ENCODE assay signal across 27 cellular contexts in genomic region chr2:237205111-237205541, GRCh38.
DNase-seq lines count a peak whose midpoint lies in the region; ATAC-seq and TF ChIP-seq lines count a peak whose summit lies in the region.
"Had no signal": no experiment of that assay in that cellular context is flagged by ENCODE, and none has a peak within 500 bp of the region (broad histone marks: within the 10 kb centered on the region; RNA-seq: fewer than 3 reads in every experiment).

No MANE protein-coding gene starts in this region.

- no peak overlapping the region for H3K4me3 ChIP-seq in HEK293 (ENCODE audit: low read depth, low read length)
- no peak overlapping the region for H3K4me3 ChIP-seq in fibroblast of pulmonary artery (replicated peaks; ENCODE audit: low read depth, low read length)
- no peak overlapping the region for H3K4me3 ChIP-seq in HAP-1
- H3K4me3 ChIP-seq: GM12878, Peyer's patch, psoas muscle, SJCRH30 had no signal

- H3K27me3 ChIP-seq in HAP-1 (ENCODE audit: low read depth) = no peaks in the 10 kb centered on the region
- H3K27me3 ChIP-seq: Peyer's patch had no signal

- CTCF ChIA-PET in HEK293 (lab: Yijun Ruan, JAX) = interaction anchor here (0.8 kb wide), 1 partner anchor 8 kb away, joined by 4 read pairs; no protein-coding TSS in a partner anchor

- H3K9me3 ChIP-seq in HEK293 (ENCODE audit: control insufficient read depth, insufficient read depth, low read depth, low read length) = no peaks in the 10 kb centered on the region
- no peaks in the 10 kb centered on the region for H3K9me3 ChIP-seq in HAP-1
- H3K9me3 ChIP-seq: Peyer's patch, psoas muscle, SJCRH30 had no signal

- no peak overlapping the region for H3K27ac ChIP-seq in HEK293 (ENCODE audit: extremely low read depth, low read depth, low read length)
- H3K27ac ChIP-seq: Peyer's patch, psoas muscle, SJCRH30 had no signal

- in situ Hi-C loops in HAP-1 (cut with MboI; ENCODE audit: low sequenced_read_pairs) = no loop called here

- intact Hi-C loops in head of caudate nucleus (cut with DNase I) = no loop called here

- POLR2A ChIA-PET in HEK293 (lab: Yijun Ruan, JAX) = no interaction called here

- ATAC-seq in HG02840 (IDR thresholded peaks at IDR 0.05; ENCODE audit: low FRiP score, unreplicated experiment) (no peak), GM21360 (IDR thresholded peaks at IDR 0.05; ENCODE audit: unreplicated experiment) (no peak)
- ATAC-seq: activated CD4-positive, CD25-positive, alpha-beta regulatory T cell treated with anti-CD3 and anti-CD28 coated beads, Interleukin-2, amount 50 U/mL, for 24 hours; GM12878; psoas muscle had no signal

- DNase-seq in RPMI7951 (ENCODE audit: low read depth) = peak; percentile 69
- peak; percentile 60 for DNase-seq in fibroblast of pulmonary artery (ENCODE audit: low read depth)
- peak; percentile 77 for DNase-seq in osteocyte (ENCODE audit: extremely low spot score, unreplicated experiment)
- no peak for DNase-seq in head of caudate nucleus
- no peak for DNase-seq in HAP-1 (ENCODE audit: low spot score in 2 of 2)
- DNase-seq: activated CD4-positive, alpha-beta memory T cell treated with anti-CD3 and anti-CD28 coated beads, Interleukin-2, amount 10 ng/mL, durations not matched to agents 7 days and 5 days; activated naive CD8-positive, alpha-beta T cell treated with anti-CD3 and anti-CD28 coated beads, Interleukin-2, amount 10 ng/mL, durations not matched to agents 7 days and 5 days; activated T-cell treated with anti-CD3 and anti-CD28 coated beads for 4 hours; Calu3; GOT3; kidney; NCI-H1048; NCI-H2029; NCI-H226; Peyer's patch; psoas muscle; SJCRH30; T-helper 1 cell had no signal

- H3K27ac Mint-ChIP-seq in osteocyte (ENCODE audit: unreplicated experiment) = peak overlapping the region; percentile 71
- H3K27ac Mint-ChIP-seq: activated CD4-positive, alpha-beta memory T cell treated with anti-CD3 and anti-CD28 coated beads, Interleukin-2, amount 10 ng/mL, durations not matched to agents 7 days and 5 days; activated naive CD8-positive, alpha-beta T cell treated with anti-CD3 and anti-CD28 coated beads, Interleukin-2, amount 10 ng/mL, durations not matched to agents 7 days and 5 days; IgD-negative memory B cell; stimulated activated naive CD8-positive, alpha-beta T cell treated with anti-CD3 and anti-CD28 coated beads, Interleukin-15, Interleukin-2, amounts not matched to agents 100 ng/mL and 50 ng/mL, for 24 hours had no signal

- TF ChIP-seq CTCF in HEK293 (tag by site-specific recombination; IDR thresholded peaks at IDR 0.05) (no peak), fibroblast of pulmonary artery (IDR thresholded peaks at IDR 0.05; ENCODE audit: low read length, missing control alignments) (no peak), osteocyte (IDR thresholded peaks at IDR 0.05) (no peak)

- H3K36me3 ChIP-seq in HEK293 (ENCODE audit: control insufficient read depth in 2 of 2, insufficient read depth in 1 of 2, low read length in 2 of 2) = no peaks in the 10 kb centered on the region
- H3K36me3 ChIP-seq in HAP-1 (replicated peaks) = no peaks in the 10 kb centered on the region
- H3K36me3 ChIP-seq: Peyer's patch, SJCRH30 had no signal

- H3K9me3 Mint-ChIP-seq in osteocyte (ENCODE audit: unreplicated experiment) = no peaks in the 10 kb centered on the region
- H3K9me3 Mint-ChIP-seq: activated CD4-positive, alpha-beta memory T cell treated with anti-CD3 and anti-CD28 coated beads, Interleukin-2, amount 10 ng/mL, durations not matched to agents 7 days and 5 days; activated naive CD8-positive, alpha-beta T cell treated with anti-CD3 and anti-CD28 coated beads, Interleukin-2, amount 10 ng/mL, durations not matched to agents 7 days and 5 days; central memory CD8-positive, alpha-beta T cell; stimulated activated naive CD8-positive, alpha-beta T cell treated with anti-CD3 and anti-CD28 coated beads, Interleukin-15, Interleukin-2, amounts not matched to agents 100 ng/mL and 50 ng/mL, for 24 hours had no signal

- H3K36me3 Mint-ChIP-seq in osteocyte (ENCODE audit: unreplicated experiment) = no peaks in the 10 kb centered on the region
- H3K36me3 Mint-ChIP-seq: activated naive CD8-positive, alpha-beta T cell treated with anti-CD3 and anti-CD28 coated beads, Interleukin-2, amount 10 ng/mL, durations not matched to agents 7 days and 5 days; CD14-positive monocyte; IgD-negative memory B cell had no signal

- H3K27me3 Mint-ChIP-seq in osteocyte (ENCODE audit: unreplicated experiment) = no peaks in the 10 kb centered on the region

- H3K4me3 Mint-ChIP-seq in osteocyte (ENCODE audit: unreplicated experiment) = no peak overlapping the region
- H3K4me3 Mint-ChIP-seq: activated CD4-positive, alpha-beta memory T cell treated with anti-CD3 and anti-CD28 coated beads, Interleukin-2, amount 10 ng/mL, durations not matched to agents 7 days and 5 days; activated naive CD8-positive, alpha-beta T cell treated with anti-CD3 and anti-CD28 coated beads, Interleukin-2, amount 10 ng/mL, durations not matched to agents 7 days and 5 days; CD14-positive monocyte; central memory CD8-positive, alpha-beta T cell; IgD-negative memory B cell; stimulated activated naive CD8-positive, alpha-beta T cell treated with anti-CD3 and anti-CD28 coated beads, Interleukin-15, Interleukin-2, amounts not matched to agents 100 ng/mL and 50 ng/mL, for 24 hours had no signal

- H3K4me1 ChIP-seq in HEK293 (ENCODE audit: control insufficient read depth, insufficient read depth, low read length) (no peaks in the 10 kb centered on the region; the same call in 1 of the 2 replicates), HAP-1 (no peaks in the 10 kb centered on the region)
- H3K4me1 ChIP-seq: Peyer's patch, psoas muscle had no signal

- H3K4me1 Mint-ChIP-seq in osteocyte (ENCODE audit: unreplicated experiment) = peaks cover 87% of the 10 kb centered on the region
- H3K4me1 Mint-ChIP-seq: activated CD4-positive, alpha-beta memory T cell treated with anti-CD3 and anti-CD28 coated beads, Interleukin-2, amount 10 ng/mL, durations not matched to agents 7 days and 5 days; activated naive CD8-positive, alpha-beta T cell treated with anti-CD3 and anti-CD28 coated beads, Interleukin-2, amount 10 ng/mL, durations not matched to agents 7 days and 5 days; CD14-positive monocyte; central memory CD8-positive, alpha-beta T cell; IgD-negative memory B cell had no signal

TF ChIP-seq in HEK293, 187 proteins besides CTCF, POLR2A, EP300 and RAD21:
- TF ChIP-seq ZNF18 (tag by site-specific recombination; IDR thresholded peaks at IDR 0.05) = no peak
- TF ChIP-seq GLIS2 (tag by site-specific recombination; IDR thresholded peaks at IDR 0.05) = no peak
- no peak for TF ChIP-seq ZNF626 (tag by site-specific recombination; IDR thresholded peaks at IDR 0.05)
- no peak for TF ChIP-seq ZNF24 (tag by site-specific recombination; IDR thresholded peaks at IDR 0.05)
- TF ChIP-seq ZNF211 (tag by site-specific recombination; IDR thresholded peaks at IDR 0.05; ENCODE audit: low read depth) = no peak
- peak; percentile 41; the same call in 1 of the 2 replicates for TF ChIP-seq FEZF1 (tag by site-specific recombination; IDR thresholded peaks at IDR 0.05)
- TF ChIP-seq KLF1 (tag by site-specific recombination; IDR thresholded peaks at IDR 0.05) = no peak
- no peak for TF ChIP-seq RBAK (tag by site-specific recombination; IDR thresholded peaks at IDR 0.05)
- TF ChIP-seq ZNF777 (tag by site-specific recombination; IDR thresholded peaks at IDR 0.05; ENCODE audit: borderline replicate concordance) = no peak
- TF ChIP-seq ZIC2 (tag by site-specific recombination; IDR thresholded peaks at IDR 0.05) = peak; percentile 40; the same call in 1 of the 2 replicates
- no peak for TF ChIP-seq ZNF571 (tag by site-specific recombination; IDR thresholded peaks at IDR 0.05)
- no peak for TF ChIP-seq ZBTB8A (tag by site-specific recombination; IDR thresholded peaks at IDR 0.05)
- no peak for TF ChIP-seq ZNF112 (tag by site-specific recombination; IDR thresholded peaks at IDR 0.05)
- no peak for TF ChIP-seq ZNF239 (tag by site-specific recombination; IDR thresholded peaks at IDR 0.05)

Comparison
In these comparisons a context has a peak if more than half of its experiments do, and no peak if none do; other contexts are left out.
1. DNase-seq: peak in RPMI7951 (single experiment), fibroblast of pulmonary artery (single experiment) and osteocyte (single experiment); none in head of caudate nucleus (0 of 42) and HAP-1 (0 of 2).